In genomic region chr10:110460111-110460809, GRCh38 we compare ENCODE assay signal across 9 cellular contexts. TPM values are rescaled to one million over a fixed set of nuclear protein-coding genes. Genes with fewer than 3 reads are reported as not detected.
A peak's percentile ranks its signal among the peaks of the same experiment; 100 is the strongest.
DNase-seq lines count a peak whose midpoint lies in the region; ATAC-seq and TF ChIP-seq lines count a peak whose summit lies in the region.
"Had no signal": no experiment of that assay in that cellular context is flagged by ENCODE, and none has a peak within 500 bp of the region (broad histone marks: within the 10 kb centered on the region; RNA-seq: fewer than 3 reads in every experiment).

No MANE protein-coding gene starts in this region.

- H3K9me3 Mint-ChIP-seq in stimulated activated naive CD8-positive, alpha-beta T cell treated with anti-CD3 and anti-CD28 coated beads, Interleukin-15, Interleukin-2, amounts not matched to agents 100 ng/mL and 50 ng/mL, for 24 hours = no peaks in the 10 kb centered on the region
- H3K9me3 Mint-ChIP-seq in WTC11 = no peaks in the 10 kb centered on the region
- H3K9me3 Mint-ChIP-seq: activated naive CD4-positive, alpha-beta T cell treated with anti-CD3 and anti-CD28 coated beads, Interleukin-2, amount 50 U/mL, for 24 hours had no signal

- H3K4me3 ChIP-seq in Karpas-422 (ENCODE audit: low read length) = no peak overlapping the region

- H3K27ac ChIP-seq in Karpas-422 (ENCODE audit: low read length) = no peak overlapping the region

- no peaks in the 10 kb centered on the region for H3K79me2 ChIP-seq in Karpas-422 (ENCODE audit: low read length)

- H3K4me2 ChIP-seq in Karpas-422 (ENCODE audit: low read depth, low read length, poor library complexity, severe bottlenecking) = no peak overlapping the region

- no peaks in the 10 kb centered on the region for H3K27me3 Mint-ChIP-seq in stimulated activated naive CD8-positive, alpha-beta T cell treated with anti-CD3 and anti-CD28 coated beads, Interleukin-15, Interleukin-2, amounts not matched to agents 100 ng/mL and 50 ng/mL, for 24 hours
- H3K27me3 Mint-ChIP-seq in WTC11 (ENCODE audit: low read depth) = no peaks in the 10 kb centered on the region; the same call in none of the 2 replicates
- H3K27me3 Mint-ChIP-seq: activated naive CD4-positive, alpha-beta T cell treated with anti-CD3 and anti-CD28 coated beads, Interleukin-2, amount 50 U/mL, for 24 hours had no signal

- H4K20me1 ChIP-seq in Karpas-422 (ENCODE audit: insufficient read depth, low read depth, low read length) = no peaks in the 10 kb centered on the region

- no peaks in the 10 kb centered on the region for H3K9me3 ChIP-seq in Karpas-422 (ENCODE audit: low read length)

- ATAC-seq in GM21447 (IDR thresholded peaks at IDR 0.05; ENCODE audit: unreplicated experiment) = no peak
- ATAC-seq in WTC11 = no peak

- peak; percentile 62 for DNase-seq in COLO668 (lab: John Stamatoyannopoulos, UW; ENCODE audit: unreplicated experiment)
- peak; percentile 59 for DNase-seq in NCI-H2196 (lab: John Stamatoyannopoulos, UW; ENCODE audit: unreplicated experiment)
- DNase-seq in activated T-helper 9 cell treated with anti-CD3 and anti-CD28 coated beads, Interleukin-2, amount 50 U/mL, for 16 hours (ENCODE audit: low read depth) = peak; percentile 22
- peak; percentile 80 for DNase-seq in left kidney (ENCODE audit: low read depth, low spot score)
- no peak for DNase-seq in Karpas-422
- DNase-seq in WTC11 (ENCODE audit: low spot score) = no peak

- POLR2A ChIA-PET in WTC11 (lab: Charles Lee) = interaction anchor here (0.6 kb wide), 1 partner anchor 1681 kb away, joined by 4 read pairs; no protein-coding TSS in a partner anchor

- H2AFZ ChIP-seq in Karpas-422 (ENCODE audit: low read length) = no peak overlapping the region

- CTCF ChIA-PET in WTC11 (lab: Charles Lee) = no interaction called here

- H3K4me3 Mint-ChIP-seq in stimulated activated naive CD8-positive, alpha-beta T cell treated with anti-CD3 and anti-CD28 coated beads, Interleukin-15, Interleukin-2, amounts not matched to agents 100 ng/mL and 50 ng/mL, for 24 hours = no peak overlapping the region
- H3K4me3 Mint-ChIP-seq in WTC11 = no peak overlapping the region
- H3K4me3 Mint-ChIP-seq: activated naive CD4-positive, alpha-beta T cell treated with anti-CD3 and anti-CD28 coated beads, Interleukin-2, amount 50 U/mL, for 24 hours had no signal

- H3K4me1 ChIP-seq in Karpas-422 (ENCODE audit: low read length) = peaks cover 42% of the 10 kb centered on the region

- no peak overlapping the region for H3K9ac ChIP-seq in Karpas-422 (ENCODE audit: low read length)

- no peaks in the 10 kb centered on the region; the same call in 1 of the 2 replicates for H3K27me3 ChIP-seq in Karpas-422 (ENCODE audit: low read length)

- no peaks in the 10 kb centered on the region for H3K36me3 Mint-ChIP-seq in stimulated activated naive CD8-positive, alpha-beta T cell treated with anti-CD3 and anti-CD28 coated beads, Interleukin-15, Interleukin-2, amounts not matched to agents 100 ng/mL and 50 ng/mL, for 24 hours (ENCODE audit: low read depth)
- H3K36me3 Mint-ChIP-seq in WTC11 = no peaks in the 10 kb centered on the region
- H3K36me3 Mint-ChIP-seq: activated naive CD4-positive, alpha-beta T cell treated with anti-CD3 and anti-CD28 coated beads, Interleukin-2, amount 50 U/mL, for 24 hours had no signal

- TF ChIP-seq CTCF in WTC11 (IDR thresholded peaks at IDR 0.05) = no peak

- no peaks in the 10 kb centered on the region for H3K36me3 ChIP-seq in Karpas-422 (ENCODE audit: insufficient read depth, low read length)

- H3K4me1 Mint-ChIP-seq in stimulated activated naive CD8-positive, alpha-beta T cell treated with anti-CD3 and anti-CD28 coated beads, Interleukin-15, Interleukin-2, amounts not matched to agents 100 ng/mL and 50 ng/mL, for 24 hours (ENCODE audit: low read depth) = peaks cover 80% of the 10 kb centered on the region
- peaks cover 16% of the 10 kb centered on the region for H3K4me1 Mint-ChIP-seq in WTC11

- peak overlapping the region; percentile 4 for H3K27ac Mint-ChIP-seq in stimulated activated naive CD8-positive, alpha-beta T cell treated with anti-CD3 and anti-CD28 coated beads, Interleukin-15, Interleukin-2, amounts not matched to agents 100 ng/mL and 50 ng/mL, for 24 hours
- no peak overlapping the region for H3K27ac Mint-ChIP-seq in WTC11

- H3K9me2 ChIP-seq in Karpas-422 (replicated peaks; ENCODE audit: insufficient read depth, low read length) = no peaks in the 10 kb centered on the region

TF ChIP-seq in WTC11, 78 proteins besides CTCF, POLR2A, EP300 and RAD21 (continues in another document):
- TF ChIP-seq PRRX2 (CRISPR knock-in tag; IDR thresholded peaks at IDR 0.05) = no peak
- TF ChIP-seq NR3C1 (CRISPR knock-in tag; conservative IDR thresholded peaks at IDR 0.05; ENCODE audit: low read depth) = no peak
- no peak for TF ChIP-seq RORB (CRISPR knock-in tag; IDR thresholded peaks at IDR 0.05)
- TF ChIP-seq TP53 (CRISPR knock-in tag; IDR thresholded peaks at IDR 0.05) = no peak
- TF ChIP-seq ZBTB21 (CRISPR knock-in tag; IDR thresholded peaks at IDR 0.05; ENCODE audit: borderline replicate concordance) = no peak
- TF ChIP-seq CBFB (CRISPR knock-in tag; IDR thresholded peaks at IDR 0.05; ENCODE audit: low read depth) = no peak
- TF ChIP-seq IRF2 (CRISPR knock-in tag; IDR thresholded peaks at IDR 0.05; ENCODE audit: borderline replicate concordance, low read depth) = no peak
- no peak for TF ChIP-seq AFF4 (CRISPR knock-in tag; IDR thresholded peaks at IDR 0.05; ENCODE audit: borderline replicate concordance)
- no peak for TF ChIP-seq ZNF671 (CRISPR knock-in tag; IDR thresholded peaks at IDR 0.05)
- no peak for TF ChIP-seq MYBL2 (CRISPR knock-in tag; IDR thresholded peaks at IDR 0.05)
- TF ChIP-seq ZNF263 (CRISPR knock-in tag; IDR thresholded peaks at IDR 0.05; ENCODE audit: low read depth) = no peak
- TF ChIP-seq, protein P1, sequence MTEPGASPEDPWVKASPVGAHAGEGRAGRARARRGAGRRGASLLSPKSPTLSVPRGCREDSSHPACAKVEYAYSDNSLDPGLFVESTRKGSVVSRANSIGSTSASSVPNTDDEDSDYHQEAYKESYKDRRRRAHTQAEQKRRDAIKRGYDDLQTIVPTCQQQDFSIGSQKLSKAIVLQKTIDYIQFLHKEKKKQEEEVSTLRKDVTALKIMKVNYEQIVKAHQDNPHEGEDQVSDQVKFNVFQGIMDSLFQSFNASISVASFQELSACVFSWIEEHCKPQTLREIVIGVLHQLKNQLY (CRISPR knock-in tag; IDR thresholded peaks at IDR 0.05) = no peak
- TF ChIP-seq ZNF532 (CRISPR knock-in tag; IDR thresholded peaks at IDR 0.05; ENCODE audit: borderline replicate concordance) = no peak

RNA-seq across cellular contexts. Expression of gene DUSP5, which starts 37.4 kb away (rescaled TPM):
- total RNA-seq in Karpas-422 (2014; rRNA removed; shearing (Covaris generic); ENCODE audit: low replicate concordance) = 23.6 and 26.6 TPM in 2 replicates
- total RNA-seq in WTC11 (2021) = 31.4 to 55.1 TPM (median 33.1 TPM) in 3 replicates

Comparison
In these comparisons a context has a peak if more than half of its experiments do, and no peak if none do; other contexts are left out.
1. DNase-seq: peak in COLO668 (single experiment), NCI-H2196 (single experiment), activated T-helper 9 cell treated with anti-CD3 and anti-CD28 coated beads, Interleukin-2, amount 50 U/mL, for 16 hours (single experiment) and left kidney (single experiment); none in Karpas-422 (single experiment) and WTC11 (single experiment).